ENCODE assay signal across 9 cellular contexts in the genomic region with DNA sequence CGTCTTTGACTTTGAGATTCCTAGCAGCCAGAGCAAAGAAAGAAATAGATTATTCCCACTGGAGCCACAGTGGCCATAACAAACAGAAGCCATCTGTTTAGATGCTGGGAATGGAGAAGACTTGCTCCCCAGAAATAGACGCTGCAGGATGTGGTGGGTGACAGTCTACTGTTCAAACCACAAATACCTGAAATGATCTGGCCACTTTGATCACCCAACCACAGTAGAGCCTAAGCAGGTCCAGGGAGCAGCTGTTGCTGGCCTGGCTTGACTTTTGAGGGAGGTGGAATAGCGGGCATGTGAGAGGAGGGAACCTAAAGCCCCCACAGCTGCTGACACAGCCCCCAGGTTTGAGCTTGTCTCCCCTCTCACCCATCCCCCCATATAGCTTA. TPM values are rescaled to one million over a fixed set of nuclear protein-coding genes. Genes with fewer than 3 reads are reported as not detected.
A peak's percentile ranks its signal among the peaks of the same experiment; 100 is the strongest.
DNase-seq lines count a peak whose midpoint lies in the region; ATAC-seq and TF ChIP-seq lines count a peak whose summit lies in the region.
"Had no signal": no experiment of that assay in that cellular context is flagged by ENCODE, and none has a peak within 500 bp of the region (broad histone marks: within the 10 kb centered on the region; RNA-seq: fewer than 3 reads in every experiment).

No MANE protein-coding gene starts in this region.

- H3K23ac ChIP-seq in mesenchymal stem cell (ENCODE audit: low read length in 2 of 2) = no peak overlapping the region

- no peaks in the 10 kb centered on the region for H3K27me3 ChIP-seq in mesenchymal stem cell (ENCODE audit: control insufficient read depth in 1 of 2, insufficient read depth in 1 of 2, low read length in 2 of 2)

- H2BK120ac ChIP-seq in mesenchymal stem cell (ENCODE audit: low read depth, low read length) = peak overlapping the region; percentile 8

- 76% methylated on average over 3 of the region's 3 CpGs for WGBS in mesenchymal stem cell

- H3K27me3 Mint-ChIP-seq in Calu3 (ENCODE audit: unreplicated experiment) = no peaks in the 10 kb centered on the region

- no TSS peak for BruUV-seq in Calu3 (replicated peaks; lab: Mats Ljungman, UMichigan)

- H2BK12ac ChIP-seq in mesenchymal stem cell (ENCODE audit: low read length in 2 of 2) = peak overlapping the region in 1 of 2 experiments; percentile 49

- peak overlapping the region; percentile 60 for H2BK15ac ChIP-seq in mesenchymal stem cell (ENCODE audit: low read depth, poor library complexity, severe bottlenecking)

- no peak overlapping the region for H3K4me2 ChIP-seq in mesenchymal stem cell (ENCODE audit: low read length, poor library complexity, severe bottlenecking)

- peak overlapping the region; percentile 81 to 88 for H3K18ac ChIP-seq in mesenchymal stem cell (ENCODE audit: low read depth in 1 of 2, low read length in 2 of 2)

- peaks cover 81% of the 10 kb centered on the region for H3K36me3 Mint-ChIP-seq in Calu3 (ENCODE audit: insufficient read depth, unreplicated experiment)

- no peak overlapping the region for H3K27ac Mint-ChIP-seq in Calu3 (ENCODE audit: unreplicated experiment)

- no peaks in the 10 kb centered on the region for H3K9me3 Mint-ChIP-seq in Calu3 (ENCODE audit: low read depth, unreplicated experiment)
- H3K9me3 Mint-ChIP-seq: neural crest cell had no signal

- H3K4me1 Mint-ChIP-seq in Calu3 (ENCODE audit: low read depth, unreplicated experiment) = peaks cover 9% of the 10 kb centered on the region

- no peak overlapping the region for H3K4me3 ChIP-seq in mesenchymal stem cell (ENCODE audit: insufficient read depth in 1 of 2, low read depth in 1 of 2, low read length in 2 of 2)

- peaks cover 59% of the 10 kb centered on the region for H3K4me1 ChIP-seq in mesenchymal stem cell (ENCODE audit: control insufficient read depth, insufficient read depth, low read depth, low read length)

- CTCF ChIA-PET in Calu3 (lab: Charles Lee) = no interaction called here

- H4K8ac ChIP-seq in mesenchymal stem cell (ENCODE audit: low read length) = peak overlapping the region; percentile 70

- H3K9ac ChIP-seq in mesenchymal stem cell (ENCODE audit: low read length) = peak overlapping the region; percentile 72

- TF ChIP-seq CTCF in Calu3 (IDR thresholded peaks at IDR 0.05; ENCODE audit: unreplicated experiment) = no peak

- peak overlapping the region; percentile 86 for H3K27ac ChIP-seq in mesenchymal stem cell (ENCODE audit: low read length, poor library complexity, severe bottlenecking)

- peak overlapping the region; percentile 85 for H4K91ac ChIP-seq in mesenchymal stem cell (ENCODE audit: low read length)

- H3K4me3 Mint-ChIP-seq in Calu3 (ENCODE audit: low read depth, unreplicated experiment) = no peak overlapping the region
- H3K4me3 Mint-ChIP-seq: neural crest cell had no signal

- DNase-seq in NK-92 treated with Interleukin-12 subunit alpha and Interleukin-12 subunit beta, amount 100 ng/mL, for 24 hours (lab: John Stamatoyannopoulos, UW) = peak; percentile 32
- no peak for DNase-seq in NK-92 (lab: John Stamatoyannopoulos, UW; ENCODE audit: unreplicated experiment)
- DNase-seq in SW480 (ENCODE audit: low spot score) = peak; percentile 89
- peak; percentile 70 for DNase-seq in mesenchymal stem cell
- DNase-seq in Calu3 = no peak
- DNase-seq in NCI-H69 (lab: John Stamatoyannopoulos, UW) = no peak
- no peak for DNase-seq in NCI-H1417 treated with DMSO at 0.1 percent for 48 hours (lab: John Stamatoyannopoulos, UW)

- H2AK5ac ChIP-seq in mesenchymal stem cell (ENCODE audit: low read length, severe bottlenecking) = peak overlapping the region; percentile 33

- intact Hi-C loops in Calu3 (cut with micrococcal nuclease; ENCODE audit: unreplicated experiment) = no loop called here

- no peak overlapping the region for H2AFZ ChIP-seq in mesenchymal stem cell (ENCODE audit: low read depth, low read length)

- H3K79me1 ChIP-seq in mesenchymal stem cell (replicated peaks; ENCODE audit: low read length, poor library complexity, severe bottlenecking) = no peaks in the 10 kb centered on the region

- no peaks in the 10 kb centered on the region for H3K9me3 ChIP-seq in mesenchymal stem cell (ENCODE audit: control insufficient read depth, low read length)

- ATAC-seq in HG02870 (IDR thresholded peaks at IDR 0.05; ENCODE audit: unreplicated experiment) = peak; percentile 37

- peaks cover 68 to 82% of the 10 kb centered on the region in 2 experiments for H3K36me3 ChIP-seq in mesenchymal stem cell (ENCODE audit: control insufficient read depth in 1 of 2, insufficient read depth in 2 of 2, low read depth in 1 of 2, low read length in 2 of 2)

- H2BK5ac ChIP-seq in mesenchymal stem cell (ENCODE audit: low read depth, low read length, poor library complexity, severe bottlenecking) = no peak overlapping the region

- H3K14ac ChIP-seq in mesenchymal stem cell (ENCODE audit: low read length in 2 of 2) = no peak overlapping the region

- peak overlapping the region in 1 of 2 experiments; percentile 76 for H3K4ac ChIP-seq in mesenchymal stem cell (ENCODE audit: low read depth in 1 of 2, low read length in 2 of 2)

RNA-seq across cellular contexts. Expression of gene SH2B3, which starts 38.6 kb away (rescaled TPM):
- 50.8 TPM for polyA plus RNA-seq in mesenchymal stem cell (2013, experiment 1 of 2)
- polyA plus RNA-seq in mesenchymal stem cell (2013, experiment 2 of 2) = 50.3 TPM
- total RNA-seq in Calu3 (2022) = 14.3 and 17.3 TPM in 2 replicates

Comparison
In these comparisons a context has a peak if more than half of its experiments do, and no peak if none do; other contexts are left out.
1. DNase-seq: peak in NK-92 treated with Interleukin-12 subunit alpha and Interleukin-12 subunit beta, amount 100 ng/mL, for 24 hours (single experiment), SW480 (single experiment) and mesenchymal stem cell (single experiment); none in NK-92 (single experiment), Calu3 (single experiment), NCI-H69 (single experiment) and NCI-H1417 treated with DMSO at 0.1 percent for 48 hours (single experiment).